Comparison of ENCODE assay signal across 8 cellular contexts in genomic region chr15:76346666-76347506, GRCh38. TPM values are rescaled to one million over a fixed set of nuclear protein-coding genes. Genes with fewer than 3 reads are reported as not detected.
DNase-seq lines count a peak whose midpoint lies in the region; ATAC-seq and TF ChIP-seq lines count a peak whose summit lies in the region.

No MANE protein-coding gene starts in this region.

- TF ChIP-seq CTCF in natural killer cell (IDR thresholded peaks at IDR 0.05) = no peak

- H3K4me1 Mint-ChIP-seq in natural killer cell = peaks cover 17 to 28% of the 10 kb centered on the region in 2 donors
- peaks cover 19% of the 10 kb centered on the region for H3K4me1 Mint-ChIP-seq in activated T-cell treated with anti-CD3 and anti-CD28 coated beads, Interleukin-2, amount 50 U/mL, for 24 hours (ENCODE audit: low read depth)

- intact Hi-C loops in natural killer cell (cut with micrococcal nuclease) = no loop called here

- H3K9me3 Mint-ChIP-seq in natural killer cell = no peaks in the 10 kb centered on the region
- no peaks in the 10 kb centered on the region for H3K9me3 Mint-ChIP-seq in activated T-cell treated with anti-CD3 and anti-CD28 coated beads, Interleukin-2, amount 50 U/mL, for 24 hours

- peaks cover 0 to 2% (median under 1%) of the 10 kb centered on the region in 10 experiments; a peak in 7 of 20 replicates for H3K4me1 ChIP-seq in BLaER1 treated with 17β-estradiol and CSF1 and Interleukin-3, amounts not matched to agents 10 nM and 100 nM

- peak overlapping the region in 8 of 10 experiments; percentile 1 to 45 (median 34); a peak in 9 of 20 replicates for H3K4me3 ChIP-seq in BLaER1 treated with 17β-estradiol and CSF1 and Interleukin-3, amounts not matched to agents 10 nM and 100 nM

- DNase-seq in HT-29 (ENCODE audit: low spot score) = peak; percentile 68
- peak; percentile 26 for DNase-seq in epidermal melanocyte (ENCODE audit: insufficient read length, low spot score)
- DNase-seq in natural killer cell = no peak
- DNase-seq in mesenteric fat pad (ENCODE audit: low spot score) = no peak
- no peak for DNase-seq in substantia nigra (lab: John Stamatoyannopoulos, UW)
- no peak for DNase-seq in activated T-cell treated with anti-CD3 and anti-CD28 coated beads, Interleukin-2, amount 50 U/mL, for 24 hours

- H3K27me3 Mint-ChIP-seq in natural killer cell (ENCODE audit: low read depth in 2 of 2) = peaks cover 33 to 53% of the 10 kb centered on the region in 2 donors
- H3K27me3 Mint-ChIP-seq in activated T-cell treated with anti-CD3 and anti-CD28 coated beads, Interleukin-2, amount 50 U/mL, for 24 hours = peaks cover 66% of the 10 kb centered on the region

- no peak overlapping the region for H3K9ac ChIP-seq in BLaER1 treated with 17β-estradiol and CSF1 and Interleukin-3, amounts not matched to agents 10 nM and 100 nM

- H3K9me3 ChIP-seq in BLaER1 treated with 17β-estradiol and CSF1 and Interleukin-3, amounts not matched to agents 10 nM and 100 nM (replicated peaks in 1 of 11) = peaks cover 31 to 49% (median 45%) of the 10 kb centered on the region in 11 experiments

- peak overlapping the region; percentile 49 for H3K4me3 Mint-ChIP-seq in natural killer cell
- H3K4me3 Mint-ChIP-seq in activated T-cell treated with anti-CD3 and anti-CD28 coated beads, Interleukin-2, amount 50 U/mL, for 24 hours = no peak overlapping the region

- no peak for ATAC-seq in natural killer cell
- no peak for ATAC-seq in GM18502 (IDR thresholded peaks at IDR 0.05; ENCODE audit: poor library complexity, unreplicated experiment)

- H3K36me3 Mint-ChIP-seq in natural killer cell = peaks cover 13% of the 10 kb centered on the region
- H3K36me3 Mint-ChIP-seq in activated T-cell treated with anti-CD3 and anti-CD28 coated beads, Interleukin-2, amount 50 U/mL, for 24 hours (ENCODE audit: low read depth) = peaks cover 16% of the 10 kb centered on the region

- peak overlapping the region in 3 of 11 experiments; percentile 46 to 72 (median 69); a peak in 2 of 22 replicates for H3K4me2 ChIP-seq in BLaER1 treated with 17β-estradiol and CSF1 and Interleukin-3, amounts not matched to agents 10 nM and 100 nM

- no peak overlapping the region for H3K27ac ChIP-seq in BLaER1 treated with 17β-estradiol and CSF1 and Interleukin-3, amounts not matched to agents 10 nM and 100 nM
- H3K27ac ChIP-seq in substantia nigra (ENCODE audit: low read depth, low read length, poor library complexity, severe bottlenecking) = no peak overlapping the region

- H3K27ac Mint-ChIP-seq in natural killer cell = no peak overlapping the region
- H3K27ac Mint-ChIP-seq in activated T-cell treated with anti-CD3 and anti-CD28 coated beads, Interleukin-2, amount 50 U/mL, for 24 hours = no peak overlapping the region

- H3K36me3 ChIP-seq in BLaER1 treated with 17β-estradiol and CSF1 and Interleukin-3, amounts not matched to agents 10 nM and 100 nM = peaks cover 0 to 20% (median 14%) of the 10 kb centered on the region in 11 experiments; a peak in 16 of 22 replicates

- H3K27me3 ChIP-seq in BLaER1 treated with 17β-estradiol and CSF1 and Interleukin-3, amounts not matched to agents 10 nM and 100 nM = peaks cover 63 to 85% (median 71%) of the 10 kb centered on the region in 11 experiments

- peaks cover 0 to 36% (median 14%) of the 10 kb centered on the region in 11 experiments; a peak in 17 of 22 replicates for H4K20me1 ChIP-seq in BLaER1 treated with 17β-estradiol and CSF1 and Interleukin-3, amounts not matched to agents 10 nM and 100 nM

RNA-seq across cellular contexts. Expression of gene ISL2, which starts 10.3 kb away (rescaled TPM):
- 1.2 and 3.4 TPM in 2 replicates for total RNA-seq in HT-29 (2014; rRNA removed; shearing (Covaris generic))
- total RNA-seq in natural killer cell (not detected), mesenteric fat pad (0.67 TPM)

RNA-seq across cellular contexts. Expression of gene ETFA, which starts 35.6 kb away (rescaled TPM):
- total RNA-seq in HT-29 (2014; rRNA removed; shearing (Covaris generic)) = 154 and 157 TPM in 2 replicates
- 10 to 100 TPM; 71.9 to 93.1 (median 79.8) TPM for total RNA-seq in natural killer cell
- 192 TPM for total RNA-seq in mesenteric fat pad

Comparison
In these comparisons a context has a peak if more than half of its experiments do, and no peak if none do; other contexts are left out.
1. DNase-seq: peak in HT-29 (single experiment) and epidermal melanocyte (single experiment); none in natural killer cell (single experiment), mesenteric fat pad (single experiment), substantia nigra (0 of 49) and activated T-cell treated with anti-CD3 and anti-CD28 coated beads, Interleukin-2, amount 50 U/mL, for 24 hours (single experiment).